ENCODE assay signal across 18 cellular contexts in the genomic region with DNA sequence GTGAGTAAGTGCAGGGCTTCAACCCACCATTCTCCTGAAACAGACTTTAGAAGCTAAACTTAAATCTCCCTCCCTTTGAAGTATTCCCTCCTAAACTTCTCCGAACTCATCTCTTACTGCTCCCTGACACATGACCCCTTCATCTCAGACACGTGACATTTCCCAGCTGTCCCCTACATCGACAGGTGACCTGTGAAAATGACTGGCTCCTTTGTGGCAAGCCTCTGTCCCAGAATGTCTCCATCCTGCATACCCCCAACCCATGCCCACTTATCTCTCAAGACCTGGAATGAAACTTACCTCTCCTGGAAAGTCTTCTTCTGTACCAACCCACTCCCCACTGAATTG. TPM values are rescaled to one million over a fixed set of nuclear protein-coding genes. Genes with fewer than 3 reads are reported as not detected.
DNase-seq lines count a peak whose midpoint lies in the region; TF ChIP-seq lines count a peak whose summit lies in the region.
"Had no signal": no experiment of that assay in that cellular context is flagged by ENCODE, and none has a peak within 500 bp of the region (broad histone marks: within the 10 kb centered on the region; RNA-seq: fewer than 3 reads in every experiment).

No MANE protein-coding gene starts in this region.

- H3K27ac ChIP-seq in BLaER1 treated with 17β-estradiol and CSF1 and Interleukin-3, amounts not matched to agents 10 nM and 100 nM = no peak overlapping the region
- H3K27ac ChIP-seq in OCI-LY1 (ENCODE audit: low read depth, low read length, poor library complexity, severe bottlenecking) = peak overlapping the region; percentile 1
- H3K27ac ChIP-seq in urinary bladder (ENCODE audit: low read depth) = peak overlapping the region; percentile 33
- H3K27ac ChIP-seq: SJSA1 had no signal

- H2AFZ ChIP-seq in OCI-LY1 (ENCODE audit: low read length) = no peak overlapping the region

- no peaks in the 10 kb centered on the region for H3K9me3 Mint-ChIP-seq in nephron
- no peaks in the 10 kb centered on the region for H3K9me3 Mint-ChIP-seq in activated T-cell treated with anti-CD3 and anti-CD28 coated beads, Interleukin-2, amount 50 U/mL, for 24 hours
- H3K9me3 Mint-ChIP-seq: CD8-positive, alpha-beta T cell had no signal

- peak overlapping the region in 2 of 3 experiments; percentile 20 to 25 for H3K27ac Mint-ChIP-seq in nephron
- no peak overlapping the region for H3K27ac Mint-ChIP-seq in activated T-cell treated with anti-CD3 and anti-CD28 coated beads, Interleukin-2, amount 50 U/mL, for 24 hours
- H3K27ac Mint-ChIP-seq: CD8-positive, alpha-beta T cell had no signal

- H3K27me3 ChIP-seq in BLaER1 treated with 17β-estradiol and CSF1 and Interleukin-3, amounts not matched to agents 10 nM and 100 nM = peaks cover 6 to 21% (median 14%) of the 10 kb centered on the region in 11 experiments
- no peaks in the 10 kb centered on the region for H3K27me3 ChIP-seq in OCI-LY1 (ENCODE audit: insufficient read depth, low read length)
- H3K27me3 ChIP-seq: SJSA1 had no signal

- no peaks in the 10 kb centered on the region for H3K79me2 ChIP-seq in OCI-LY1 (ENCODE audit: insufficient read depth, low read length)

- no peaks in the 10 kb centered on the region for H3K36me3 ChIP-seq in BLaER1 treated with 17β-estradiol and CSF1 and Interleukin-3, amounts not matched to agents 10 nM and 100 nM
- H3K36me3 ChIP-seq in OCI-LY1 (ENCODE audit: insufficient read depth, low read length) = no peaks in the 10 kb centered on the region
- no peaks in the 10 kb centered on the region for H3K36me3 ChIP-seq in urinary bladder (ENCODE audit: insufficient read depth)
- H3K36me3 ChIP-seq: MG63, SJSA1 had no signal

- H3K4me3 ChIP-seq in BLaER1 treated with 17β-estradiol and CSF1 and Interleukin-3, amounts not matched to agents 10 nM and 100 nM = no peak overlapping the region
- H3K4me3 ChIP-seq in OCI-LY1 (ENCODE audit: low read depth, low read length, poor library complexity, severe bottlenecking) (no peak overlapping the region), urinary bladder (ENCODE audit: low read depth, low read length) (no peak overlapping the region)
- H3K4me3 ChIP-seq: MG63, SJSA1 had no signal

- 91% methylated on average over 3 of the region's 3 CpGs for WGBS in urinary bladder

- no peaks in the 10 kb centered on the region for H4K20me1 ChIP-seq in BLaER1 treated with 17β-estradiol and CSF1 and Interleukin-3, amounts not matched to agents 10 nM and 100 nM
- no peaks in the 10 kb centered on the region for H4K20me1 ChIP-seq in OCI-LY1 (ENCODE audit: insufficient read depth, low read length)

- H3F3A ChIP-seq in OCI-LY1 (ENCODE audit: insufficient read depth, low read length) = no peaks in the 10 kb centered on the region

- peak overlapping the region; percentile 1 to 62 (median 48); a peak in 15 of 22 replicates for H3K4me2 ChIP-seq in BLaER1 treated with 17β-estradiol and CSF1 and Interleukin-3, amounts not matched to agents 10 nM and 100 nM
- no peak overlapping the region; the same call in 1 of the 2 replicates for H3K4me2 ChIP-seq in OCI-LY1 (ENCODE audit: low read length)

- no peaks in the 10 kb centered on the region for H3K9me3 ChIP-seq in BLaER1 treated with 17β-estradiol and CSF1 and Interleukin-3, amounts not matched to agents 10 nM and 100 nM (replicated peaks in 1 of 11)
- no peaks in the 10 kb centered on the region for H3K9me3 ChIP-seq in OCI-LY1 (ENCODE audit: low read length)
- H3K9me3 ChIP-seq: MG63, SJSA1 had no signal

- no peaks in the 10 kb centered on the region for H3K36me3 Mint-ChIP-seq in nephron (ENCODE audit: low read depth)
- H3K36me3 Mint-ChIP-seq in activated T-cell treated with anti-CD3 and anti-CD28 coated beads, Interleukin-2, amount 50 U/mL, for 24 hours (ENCODE audit: low read depth) = no peaks in the 10 kb centered on the region
- H3K36me3 Mint-ChIP-seq: CD8-positive, alpha-beta T cell had no signal

- H3K27me3 Mint-ChIP-seq in nephron (ENCODE audit: low read depth) = peaks cover 11% of the 10 kb centered on the region
- H3K27me3 Mint-ChIP-seq in activated T-cell treated with anti-CD3 and anti-CD28 coated beads, Interleukin-2, amount 50 U/mL, for 24 hours = peaks cover 30% of the 10 kb centered on the region

- H3K4me1 Mint-ChIP-seq in nephron = peaks cover 58% of the 10 kb centered on the region
- H3K4me1 Mint-ChIP-seq in activated T-cell treated with anti-CD3 and anti-CD28 coated beads, Interleukin-2, amount 50 U/mL, for 24 hours (ENCODE audit: low read depth) = peaks cover 9% of the 10 kb centered on the region

- H3K9ac ChIP-seq in BLaER1 treated with 17β-estradiol and CSF1 and Interleukin-3, amounts not matched to agents 10 nM and 100 nM = no peak overlapping the region
- no peak overlapping the region for H3K9ac ChIP-seq in OCI-LY1 (ENCODE audit: low read length)

- H3K9me2 ChIP-seq in OCI-LY1 (ENCODE audit: low read depth, low read length) = no peaks in the 10 kb centered on the region

- no peak overlapping the region for H3K4me3 Mint-ChIP-seq in nephron
- H3K4me3 Mint-ChIP-seq in activated T-cell treated with anti-CD3 and anti-CD28 coated beads, Interleukin-2, amount 50 U/mL, for 24 hours = no peak overlapping the region
- H3K4me3 Mint-ChIP-seq: CD8-positive, alpha-beta T cell had no signal

- TF ChIP-seq CTCF in OCI-LY1 (IDR thresholded peaks at IDR 0.05; ENCODE audit: low read length) = no peak
- TF ChIP-seq CTCF in nephron (IDR thresholded peaks at IDR 0.05; ENCODE audit: unreplicated experiment in 3 of 3) = no peak

- H3K4me1 ChIP-seq in BLaER1 treated with 17β-estradiol and CSF1 and Interleukin-3, amounts not matched to agents 10 nM and 100 nM = peaks cover 9 to 41% (median 28%) of the 10 kb centered on the region in 10 experiments
- peaks cover 55% of the 10 kb centered on the region for H3K4me1 ChIP-seq in OCI-LY1 (ENCODE audit: insufficient read depth, low read length, severe bottlenecking)
- H3K4me1 ChIP-seq in urinary bladder (ENCODE audit: insufficient read depth) = no peaks in the 10 kb centered on the region

- DNase-seq in activated T-cell treated with anti-CD3 and anti-CD28 coated beads, Interleukin-2, amount 50 U/mL, for 24 hours = no peak
- no peak for DNase-seq in CD1c-positive myeloid dendritic cell (ENCODE audit: extremely low spot score)
- no peak for DNase-seq in cerebellar cortex (ENCODE audit: low spot score)
- DNase-seq: Calu3; CD8-positive, alpha-beta T cell; DMS153; GDM1; MG63; NCI-H1048; NCI-H1417 treated with DMSO at 0.1 percent for 48 hours; NCI-H187; NCI-H446; NCI-H526 had no signal

RNA-seq across cellular contexts. Expression of a gene that starts 4.2 kb away (rescaled TPM):
- total RNA-seq in urinary bladder = 68.4 TPM
- 46.0 TPM for polyA plus RNA-seq in urinary bladder
- total RNA-seq: Calu3; CD8-positive, alpha-beta T cell had no signal

RNA-seq across cellular contexts. Expression of a gene that starts 41.4 kb away (rescaled TPM):
- 58.6 TPM for total RNA-seq in urinary bladder
- 464 TPM for polyA plus RNA-seq in urinary bladder

Comparison
In these comparisons a context has a peak if more than half of its experiments do, and no peak if none do; other contexts are left out.
1. H3K27ac ChIP-seq: peak in OCI-LY1 (single experiment) and urinary bladder (single experiment); none in BLaER1 treated with 17β-estradiol and CSF1 and Interleukin-3, amounts not matched to agents 10 nM and 100 nM (0 of 11).